In genomic region chrX:124406294-124407013, GRCh38 we compare ENCODE assay signal across 8 cellular contexts.
DNase-seq lines count a peak whose midpoint lies in the region; ATAC-seq and TF ChIP-seq lines count a peak whose summit lies in the region.

No MANE protein-coding gene starts in this region.

- TF ChIP-seq CTCF in OCI-LY3 (IDR thresholded peaks at IDR 0.05; ENCODE audit: low read depth, low read length), result peak; percentile 66
- peak; percentile 89 for TF ChIP-seq CTCF in osteocyte (IDR thresholded peaks at IDR 0.05)
- peak; percentile 21 to 58 (median 31) for TF ChIP-seq CTCF in tibial nerve (IDR thresholded peaks at IDR 0.05)

- no peak for TF ChIP-seq EP300 in tibial nerve (IDR thresholded peaks at IDR 0.05)

- no peaks in the 10 kb centered on the region for H3K9me3 ChIP-seq in CD4-positive, CD25-positive, alpha-beta regulatory T cell (ENCODE audit: control insufficient read depth in 2 of 2, low read length in 2 of 2)
- H3K9me3 ChIP-seq in OCI-LY3 (ENCODE audit: insufficient read depth, low read length) (no peaks in the 10 kb centered on the region), tibial nerve (no peaks in the 10 kb centered on the region)

- H3K4me3 Mint-ChIP-seq in CD4-positive, CD25-positive, alpha-beta regulatory T cell, result no peak overlapping the region
- no peak overlapping the region for H3K4me3 Mint-ChIP-seq in activated T-cell treated with anti-CD3 and anti-CD28 coated beads, Interleukin-2, amount 50 U/mL, for 24 hours
- no peak overlapping the region for H3K4me3 Mint-ChIP-seq in osteocyte (ENCODE audit: unreplicated experiment)

- no peak overlapping the region for H3K9ac ChIP-seq in OCI-LY3 (ENCODE audit: low read length)

- H3K9me3 Mint-ChIP-seq in CD4-positive, CD25-positive, alpha-beta regulatory T cell, result peaks cover 0 to 3% (median 0%) of the 10 kb centered on the region in 7 donors
- H3K9me3 Mint-ChIP-seq in activated T-cell treated with anti-CD3 and anti-CD28 coated beads, Interleukin-2, amount 50 U/mL, for 24 hours, result no peaks in the 10 kb centered on the region
- H3K9me3 Mint-ChIP-seq in osteocyte (ENCODE audit: unreplicated experiment), result no peaks in the 10 kb centered on the region

- H3K79me2 ChIP-seq in OCI-LY3 (ENCODE audit: low read length), result no peaks in the 10 kb centered on the region

- H3K36me3 Mint-ChIP-seq in CD4-positive, CD25-positive, alpha-beta regulatory T cell, result no peaks in the 10 kb centered on the region
- no peaks in the 10 kb centered on the region for H3K36me3 Mint-ChIP-seq in activated T-cell treated with anti-CD3 and anti-CD28 coated beads, Interleukin-2, amount 50 U/mL, for 24 hours (ENCODE audit: low read depth)
- H3K36me3 Mint-ChIP-seq in osteocyte (ENCODE audit: unreplicated experiment), result peaks cover 2% of the 10 kb centered on the region

- H3K4me1 ChIP-seq in CD4-positive, CD25-positive, alpha-beta regulatory T cell (ENCODE audit: control insufficient read depth, insufficient read depth, low read length, poor library complexity, severe bottlenecking), result no peaks in the 10 kb centered on the region
- peaks cover 4% of the 10 kb centered on the region for H3K4me1 ChIP-seq in OCI-LY3 (ENCODE audit: low read length)
- H3K4me1 ChIP-seq in tibial nerve, result no peaks in the 10 kb centered on the region

- no peaks in the 10 kb centered on the region for H3K36me3 ChIP-seq in CD4-positive, CD25-positive, alpha-beta regulatory T cell (ENCODE audit: control insufficient read depth, insufficient read depth, low read length)
- H3K36me3 ChIP-seq in OCI-LY3 (replicated peaks; ENCODE audit: low read depth, low read length), result no peaks in the 10 kb centered on the region
- H3K36me3 ChIP-seq in tibial nerve, result no peaks in the 10 kb centered on the region

- H4K20me1 ChIP-seq in OCI-LY3 (ENCODE audit: insufficient read depth, low read length), result no peaks in the 10 kb centered on the region

- TF ChIP-seq POLR2A in tibial nerve (IDR thresholded peaks at IDR 0.05), result no peak

- H3K27ac ChIP-seq in CD4-positive, CD25-positive, alpha-beta regulatory T cell (ENCODE audit: insufficient read depth, low read length, poor library complexity, severe bottlenecking), result no peak overlapping the region
- no peak overlapping the region for H3K27ac ChIP-seq in OCI-LY3 (ENCODE audit: low read length)
- H3K27ac ChIP-seq in tibial nerve, result no peak overlapping the region

- WGBS in tibial nerve, 2 donors, result 34 to 42% methylated on average over 12 of the region's 12 CpGs

- no peak overlapping the region for H3K4me3 ChIP-seq in CD4-positive, CD25-positive, alpha-beta regulatory T cell (ENCODE audit: low read depth, low read length)
- H3K4me3 ChIP-seq in OCI-LY3 (ENCODE audit: low read length) (no peak overlapping the region), tibial nerve (no peak overlapping the region)

- H3K27me3 Mint-ChIP-seq in CD4-positive, CD25-positive, alpha-beta regulatory T cell, result no peaks in the 10 kb centered on the region
- peaks cover 20% of the 10 kb centered on the region for H3K27me3 Mint-ChIP-seq in activated T-cell treated with anti-CD3 and anti-CD28 coated beads, Interleukin-2, amount 50 U/mL, for 24 hours
- H3K27me3 Mint-ChIP-seq in osteocyte (ENCODE audit: unreplicated experiment), result no peaks in the 10 kb centered on the region

- peak overlapping the region; percentile 43 for H3K4me2 ChIP-seq in OCI-LY3 (ENCODE audit: low read length)

- peak; percentile 19 to 77 (median 46) for DNase-seq in CD4-positive, CD25-positive, alpha-beta regulatory T cell
- peak; percentile 19 for DNase-seq in GM19238 (ENCODE audit: insufficient read length, low spot score)
- DNase-seq in activated T-cell treated with anti-CD3 and anti-CD28 coated beads, Interleukin-2, amount 50 U/mL, for 24 hours, result peak; percentile 54
- peak; percentile 70 for DNase-seq in fibroblast of peridontal ligament (ENCODE audit: extremely low read depth)
- DNase-seq in osteocyte (ENCODE audit: extremely low spot score, unreplicated experiment), result peak; percentile 87
- DNase-seq in tibial nerve (ENCODE audit: low spot score in 2 of 2), result peak in 1 of 2 donors; percentile 41

- H2AFZ ChIP-seq in OCI-LY3 (ENCODE audit: low read depth, low read length), result no peak overlapping the region

- no peaks in the 10 kb centered on the region for H3K4me1 Mint-ChIP-seq in CD4-positive, CD25-positive, alpha-beta regulatory T cell
- peaks cover 19% of the 10 kb centered on the region for H3K4me1 Mint-ChIP-seq in activated T-cell treated with anti-CD3 and anti-CD28 coated beads, Interleukin-2, amount 50 U/mL, for 24 hours (ENCODE audit: low read depth)
- H3K4me1 Mint-ChIP-seq in osteocyte (ENCODE audit: unreplicated experiment), result peaks cover 20% of the 10 kb centered on the region

- ATAC-seq in CD4-positive, CD25-positive, alpha-beta regulatory T cell (ENCODE audit: low read depth in 2 of 2), result peak; percentile 71 to 81
- peak; percentile 88 for ATAC-seq in HG03575 (IDR thresholded peaks at IDR 0.05; ENCODE audit: extremely low read depth, insufficient number of reproducible peaks, low FRiP score, unreplicated experiment)

- peak overlapping the region in 1 of 3 donors; percentile 60 for H3K27ac Mint-ChIP-seq in CD4-positive, CD25-positive, alpha-beta regulatory T cell
- peak overlapping the region; percentile 76 for H3K27ac Mint-ChIP-seq in activated T-cell treated with anti-CD3 and anti-CD28 coated beads, Interleukin-2, amount 50 U/mL, for 24 hours
- no peak overlapping the region for H3K27ac Mint-ChIP-seq in osteocyte (ENCODE audit: unreplicated experiment)

- no peaks in the 10 kb centered on the region for H3K27me3 ChIP-seq in CD4-positive, CD25-positive, alpha-beta regulatory T cell (ENCODE audit: control insufficient read depth, insufficient read depth, low read length)
- no peaks in the 10 kb centered on the region for H3K27me3 ChIP-seq in OCI-LY3 (ENCODE audit: low read depth, low read length)
- no peaks in the 10 kb centered on the region for H3K27me3 ChIP-seq in tibial nerve

Comparison
In these comparisons a context has a peak if more than half of its experiments do, and no peak if none do; other contexts are left out.
1. CTCF ChIP-seq: peak in every context shown above with its lines; median percentile 89 in osteocyte; 66 in OCI-LY3; 31 in tibial nerve.